25 cellular contexts compared by ENCODE assay signal in genomic region chr4:1017211-1017610, GRCh38. TPM values are rescaled to one million over a fixed set of nuclear protein-coding genes. Genes with fewer than 3 reads are reported as not detected.
A peak's percentile ranks its signal among the peaks of the same experiment; 100 is the strongest.
DNase-seq lines count a peak whose midpoint lies in the region; ATAC-seq, FAIRE-seq and TF ChIP-seq lines count a peak whose summit lies in the region.
"Had no signal": no experiment of that assay in that cellular context is flagged by ENCODE, and none has a peak within 500 bp of the region (broad histone marks: within the 10 kb centered on the region; RNA-seq: fewer than 3 reads in every experiment).

No MANE protein-coding gene starts in this region.

- no peak overlapping the region for H2BK5ac ChIP-seq in H1 (ENCODE audit: low read depth, low read length)
- peak overlapping the region; percentile 82 for H2BK5ac ChIP-seq in neuronal stem cell (ENCODE audit: low read length)

- H3K23ac ChIP-seq in H1 (ENCODE audit: insufficient read length) (no peak overlapping the region), neuronal stem cell (ENCODE audit: low read depth, low read length, poor library complexity) (peak overlapping the region; percentile 97)

- H2AK5ac ChIP-seq in H1 (ENCODE audit: low read depth, low read length) (no peak overlapping the region), neuronal stem cell (ENCODE audit: low read depth, low read length) (peak overlapping the region; percentile 98)

- no peak overlapping the region for H2AFZ ChIP-seq in H1 (ENCODE audit: low read length)
- no peak overlapping the region for H2AFZ ChIP-seq in neuronal stem cell (ENCODE audit: low read length)

- TF ChIP-seq RAD21 in H1 (IDR thresholded peaks at IDR 0.05 in 1 of 2, conservative IDR thresholded peaks at IDR 0.05 in 1 of 2; ENCODE audit: low read depth in 2 of 2, low read length in 2 of 2): no peak

- no peak overlapping the region for H4K5ac ChIP-seq in H1 (ENCODE audit: insufficient read length, low read depth, low read length)

- H2BK120ac ChIP-seq in H1 (replicated peaks; ENCODE audit: low read depth, low read length): no peak overlapping the region
- peak overlapping the region; percentile 41 for H2BK120ac ChIP-seq in neuronal stem cell (ENCODE audit: low read depth, low read length)

- H3K4me2 ChIP-seq in BLaER1 treated with 17β-estradiol and CSF1 and Interleukin-3, amounts not matched to agents 10 nM and 100 nM: peak overlapping the region; percentile 72 to 98 (median 95); a peak in 21 of 22 replicates
- H3K4me2 ChIP-seq in H1 (ENCODE audit: insufficient read depth in 1 of 2, low read depth in 2 of 2, low read length in 2 of 2) (no peak overlapping the region), neuronal stem cell (ENCODE audit: insufficient read depth, low read length, poor library complexity, severe bottlenecking) (no peak overlapping the region)

- no peak for FAIRE-seq in H1 (lab: Jason Lieb, UNC)
- FAIRE-seq: A204.1, GM12878, GM12892, GM18507 had no signal

- no peaks in the 10 kb centered on the region for H3K79me2 ChIP-seq in H1 (ENCODE audit: control insufficient read depth in 1 of 2, insufficient read depth in 2 of 2, low read length in 2 of 2)

- H4K91ac ChIP-seq in H1 (replicated peaks; ENCODE audit: insufficient read length, low read length) (no peak overlapping the region), neuronal stem cell (ENCODE audit: low read depth, low read length, poor library complexity) (no peak overlapping the region)

- H3K4me1 ChIP-seq in BLaER1 treated with 17β-estradiol and CSF1 and Interleukin-3, amounts not matched to agents 10 nM and 100 nM: peaks cover 90 to 94% (median 93%) of the 10 kb centered on the region in 10 experiments
- H3K4me1 ChIP-seq in H1 (replicated peaks in 1 of 4; ENCODE audit: control insufficient read depth in 3 of 4, insufficient read depth in 4 of 4, low read length in 3 of 4): peaks cover 0 to 4% (median 2%) of the 10 kb centered on the region in 4 experiments; a peak in 4 of 7 replicates
- H3K4me1 ChIP-seq in neuronal stem cell (ENCODE audit: control insufficient read depth in 2 of 2, insufficient read depth in 1 of 2, low read depth in 1 of 2, low read length in 2 of 2): peaks cover 55 to 58% of the 10 kb centered on the region in 2 donors
- peaks cover 5 to 32% (median 21%) of the 10 kb centered on the region in 4 donors for H3K4me1 ChIP-seq in esophagus muscularis mucosa
- H3K4me1 ChIP-seq: BE2C had no signal

- H3K36me3 ChIP-seq in BLaER1 treated with 17β-estradiol and CSF1 and Interleukin-3, amounts not matched to agents 10 nM and 100 nM: peaks cover 0 to 24% (median 11%) of the 10 kb centered on the region in 11 experiments; a peak in 11 of 22 replicates
- H3K36me3 ChIP-seq in H1 (ENCODE audit: control insufficient read depth in 2 of 4, insufficient read depth in 4 of 4, low read length in 3 of 4) (no peaks in the 10 kb centered on the region), neuronal stem cell (replicated peaks in 1 of 2; ENCODE audit: control insufficient read depth in 2 of 2, insufficient read depth in 2 of 2, low read length in 2 of 2) (peaks cover 8 to 21% of the 10 kb centered on the region in 2 donors), esophagus muscularis mucosa (peaks cover 0 to 4% (median 0%) of the 10 kb centered on the region in 4 donors)
- H3K36me3 ChIP-seq: BE2C had no signal

- no peak overlapping the region; a peak in 1 of 20 replicates for H3K4me3 ChIP-seq in BLaER1 treated with 17β-estradiol and CSF1 and Interleukin-3, amounts not matched to agents 10 nM and 100 nM
- no peak overlapping the region for H3K4me3 ChIP-seq in H1 (ENCODE audit: extremely low read depth in 1 of 4, insufficient read depth in 2 of 4, low read depth in 3 of 4, low read length in 4 of 4)
- H3K4me3 ChIP-seq in neuronal stem cell (ENCODE audit: low read length in 2 of 2): no peak overlapping the region
- H3K4me3 ChIP-seq in esophagus muscularis mucosa: no peak overlapping the region
- H3K4me3 ChIP-seq: GM12878 had no signal

- intact Hi-C loops in esophagus muscularis mucosa (cut with DNase I): no loop called here

- H3K9me3 ChIP-seq in BLaER1 treated with 17β-estradiol and CSF1 and Interleukin-3, amounts not matched to agents 10 nM and 100 nM (replicated peaks in 1 of 11): no peaks in the 10 kb centered on the region
- H3K9me3 ChIP-seq in H1 (ENCODE audit: insufficient read depth in 2 of 2, low read depth in 1 of 2, low read length in 1 of 2): no peaks in the 10 kb centered on the region
- no peaks in the 10 kb centered on the region for H3K9me3 ChIP-seq in neuronal stem cell (replicated peaks in 1 of 2; ENCODE audit: control insufficient read depth in 2 of 2, insufficient read depth in 1 of 2, low read depth in 1 of 2, low read length in 2 of 2)
- no peaks in the 10 kb centered on the region for H3K9me3 ChIP-seq in esophagus muscularis mucosa
- H3K9me3 ChIP-seq: BE2C had no signal

- H3K56ac ChIP-seq in H1 (replicated peaks; ENCODE audit: insufficient read length, low read depth, low read length): no peak overlapping the region

- H2BK20ac ChIP-seq in H1 (ENCODE audit: low read length): no peak overlapping the region

- WGBS in H1 (ENCODE audit: extremely low coverage in 1 of 2, insufficient coverage in 1 of 2, insufficient read length in 1 of 2, insufficient replicate concordance in 2 of 2, low coverage in 1 of 2, low lambda C conversion rate in 2 of 2, missing lambda C conversion rate in 1 of 2), 2 experiments: 86% methylated on average over 15 of the region's 16 CpGs; no CpG with 5 or more reads in 1 of the 2 experiments
- WGBS in neuronal stem cell (ENCODE audit: extremely low coverage in 2 of 2, insufficient read length in 2 of 2, insufficient replicate concordance in 1 of 2), 2 donors: no CpG with 5 or more reads among the region's 16 CpGs
- 81% methylated on average over 10 of the region's 16 CpGs for WGBS in esophagus muscularis mucosa

- TF ChIP-seq CTCF in H1 (IDR thresholded peaks at IDR 0.05; ENCODE audit: control extremely low read depth in 1 of 3, insufficient read depth in 1 of 3, low read depth in 1 of 3, low read length in 3 of 3) (no peak), esophagus muscularis mucosa (IDR thresholded peaks at IDR 0.05) (no peak)

- ATAC-seq in GM21360 (IDR thresholded peaks at IDR 0.05; ENCODE audit: unreplicated experiment) (no peak), GM21390 (IDR thresholded peaks at IDR 0.05; ENCODE audit: unreplicated experiment) (no peak)
- ATAC-seq: GM12878 had no signal

- peak overlapping the region in 6 of 11 experiments; percentile 17 to 68 (median 54); a peak in 9 of 22 replicates for H3K9ac ChIP-seq in BLaER1 treated with 17β-estradiol and CSF1 and Interleukin-3, amounts not matched to agents 10 nM and 100 nM
- H3K9ac ChIP-seq in H1 (replicated peaks in 1 of 4; ENCODE audit: extremely low read depth in 1 of 4, low read depth in 3 of 4, low read length in 3 of 4) (no peak overlapping the region), neuronal stem cell (ENCODE audit: low read depth, low read length, poor library complexity) (peak overlapping the region; percentile 77)

- no peak for TF ChIP-seq EP300 in H1 (IDR thresholded peaks at IDR 0.05; ENCODE audit: borderline replicate concordance in 1 of 2, low read depth in 2 of 2, low read length in 2 of 2)
- no peak for TF ChIP-seq EP300 in esophagus muscularis mucosa (IDR thresholded peaks at IDR 0.05)

- H4K8ac ChIP-seq in H1 (ENCODE audit: extremely low read depth, insufficient read depth, low read length): peak overlapping the region; percentile 35; the same call in 1 of the 2 replicates
- H4K8ac ChIP-seq in neuronal stem cell (ENCODE audit: low read depth, low read length): no peak overlapping the region

- DNase-seq in H1 (ENCODE audit: low read depth in 1 of 2, low spot score in 2 of 2) (no peak), neuronal stem cell (ENCODE audit: low spot score) (no peak), esophagus muscularis mucosa (ENCODE audit: extremely low spot score) (no peak)
- DNase-seq: 8988T; ACHN; BE2C; C1 segment of cervical spinal cord; CD4-positive, alpha-beta memory T cell; CD4-positive, CD25-positive, alpha-beta regulatory T cell; CD8-positive, alpha-beta memory T cell; COR-L47; DMS 273 treated with DMSO at 0.1 percent for 48 hours; DMS153; DMS53; DMS79; DND-41; EL; GDM1 had no signal

- H2BK12ac ChIP-seq in H1 (ENCODE audit: low read depth, low read length) (no peak overlapping the region), neuronal stem cell (ENCODE audit: low read length) (peak overlapping the region; percentile 22)

- H3K79me1 ChIP-seq in H1 (ENCODE audit: low read depth, low read length) (peaks cover 6% of the 10 kb centered on the region), neuronal stem cell (ENCODE audit: low read depth, low read length) (peaks cover 53% of the 10 kb centered on the region)

- H3K4ac ChIP-seq in H1 (replicated peaks; ENCODE audit: insufficient read length, low read depth, low read length) (no peak overlapping the region), neuronal stem cell (ENCODE audit: low read length) (no peak overlapping the region)

- no peak overlapping the region for H3K27ac ChIP-seq in BLaER1 treated with 17β-estradiol and CSF1 and Interleukin-3, amounts not matched to agents 10 nM and 100 nM
- H3K27ac ChIP-seq in H1 (ENCODE audit: low read depth, low read length): no peak overlapping the region
- H3K27ac ChIP-seq in neuronal stem cell (replicated peaks; ENCODE audit: low read length): no peak overlapping the region
- no peak overlapping the region for H3K27ac ChIP-seq in esophagus muscularis mucosa (replicated peaks in 1 of 4)

- no peak overlapping the region for H3K14ac ChIP-seq in H1 (ENCODE audit: insufficient read length)
- peak overlapping the region; percentile 71 for H3K14ac ChIP-seq in neuronal stem cell (ENCODE audit: low read length)

- H3K23me2 ChIP-seq in H1 (ENCODE audit: low read depth, low read length): peaks cover 1% of the 10 kb centered on the region; the same call in 1 of the 2 replicates

- H4K20me1 ChIP-seq in BLaER1 treated with 17β-estradiol and CSF1 and Interleukin-3, amounts not matched to agents 10 nM and 100 nM: peaks cover 5 to 94% (median 92%) of the 10 kb centered on the region in 11 experiments; a peak in 20 of 22 replicates
- peaks cover 5 to 19% of the 10 kb centered on the region in 2 experiments for H4K20me1 ChIP-seq in H1 (replicated peaks in 1 of 2; ENCODE audit: control insufficient read depth in 1 of 2, insufficient read depth in 2 of 2, low read length in 2 of 2)

- peaks cover 0 to 6% (median 0%) of the 10 kb centered on the region in 11 experiments; a peak in 2 of 22 replicates for H3K27me3 ChIP-seq in BLaER1 treated with 17β-estradiol and CSF1 and Interleukin-3, amounts not matched to agents 10 nM and 100 nM
- peaks cover 0 to 6% (median 3%) of the 10 kb centered on the region in 4 experiments; a peak in 3 of 7 replicates for H3K27me3 ChIP-seq in H1 (replicated peaks in 1 of 4; ENCODE audit: control insufficient read depth in 3 of 4, extremely low read depth in 1 of 4, insufficient read depth in 3 of 4, low read length in 3 of 4)
- no peaks in the 10 kb centered on the region for H3K27me3 ChIP-seq in neuronal stem cell (ENCODE audit: control insufficient read depth in 3 of 3, insufficient read depth in 3 of 3, low read depth in 1 of 3, low read length in 3 of 3)
- H3K27me3 ChIP-seq in esophagus muscularis mucosa: no peaks in the 10 kb centered on the region

- TF ChIP-seq POLR2A in H1 (IDR thresholded peaks at IDR 0.05; ENCODE audit: control extremely low read depth in 1 of 2, low read depth in 2 of 2, low read length in 2 of 2): no peak
- no peak for TF ChIP-seq POLR2A in esophagus muscularis mucosa (IDR thresholded peaks at IDR 0.05; ENCODE audit: low read depth)

- H2BK15ac ChIP-seq in H1 (ENCODE audit: low read length) (no peak overlapping the region), neuronal stem cell (ENCODE audit: low read length) (peak overlapping the region; percentile 98)

- no peak overlapping the region for H3K18ac ChIP-seq in H1 (ENCODE audit: extremely low read depth, low read length)
- peak overlapping the region; percentile 93 for H3K18ac ChIP-seq in neuronal stem cell (ENCODE audit: low read length)

- CTCF ChIA-PET in H1 (lab: Charles Lee; ENCODE audit: partially characterized antibody): no interaction called here

- POLR2A ChIA-PET in H1 (lab: Charles Lee; ENCODE audit: partially characterized antibody): interaction anchor here (1.1 to 2.0 kb wide), 2 partner anchors 16 to 96 kb away, joined by 5 to 7 read pairs; partner anchors contain the start of gene RNF212

RNA-seq across cellular contexts. Expression of gene FGFRL1, which starts 5.8 kb away (rescaled TPM):
- 18.8 and 18.9 TPM in 2 replicates for total RNA-seq in H1 (2021; fragmentation: NEBNext Ultra II Directional; extraction: Animal tissue kit (Norgen Biotek cat#: 25700))
- 34.6 and 38.9 TPM in 2 replicates for polyA plus RNA-seq in H1 (2011; rRNA removed)
- 27.7 TPM for polyA plus RNA-seq in H1 (2011; cell fraction: cytosol; rRNA removed)
- polyA plus RNA-seq in H1 (2011; cell fraction: nucleus; rRNA removed): 30.1 TPM
- 12.6 to 21.8 TPM (median 19.7 TPM) in 4 replicates for polyA plus RNA-seq in H1 (2012, experiment 1 of 2)
- 15.6 TPM for polyA plus RNA-seq in H1 (2012, experiment 2 of 2)
- 21.1 TPM for polyA plus RNA-seq in H1 (2013, experiment 1 of 2)
- polyA plus RNA-seq in H1 (2013, experiment 2 of 2): 22.9 TPM
- polyA minus RNA-seq in H1 (2011; rRNA and poly(A)+ RNA removed): 72.8 and 101 TPM in 2 replicates
- polyA minus RNA-seq in H1 (2011; cell fraction: cytosol; rRNA and poly(A)+ RNA removed): 20.7 TPM
- 22.0 TPM for polyA minus RNA-seq in H1 (2011; cell fraction: nucleus; rRNA and poly(A)+ RNA removed)
- polyA plus RNA-seq in neuronal stem cell (2013, experiment 1 of 2): 67.8 TPM
- 66.3 TPM for polyA plus RNA-seq in neuronal stem cell (2013, experiment 2 of 2)
- total RNA-seq in esophagus muscularis mucosa: 10 to 100 TPM; 22.0 to 54.2 (median 32.5) TPM

RNA-seq across cellular contexts. Expression of gene SLC26A1, which starts 24.0 kb away (rescaled TPM):
- total RNA-seq in H1 (2021; fragmentation: NEBNext Ultra II Directional; extraction: Animal tissue kit (Norgen Biotek cat#: 25700)): not detected in 2 replicates
- polyA plus RNA-seq in H1 (2011; rRNA removed): 0.11 and 0.14 TPM in 2 replicates
- polyA plus RNA-seq in H1 (2011; cell fraction: cytosol; rRNA removed): 0.10 TPM
- polyA plus RNA-seq in H1 (2011; cell fraction: nucleus; rRNA removed): 0.57 TPM
- 0.20 to 0.67 TPM (median 0.33 TPM) in 4 replicates for polyA plus RNA-seq in H1 (2012, experiment 1 of 2)
- polyA plus RNA-seq in H1 (2012, experiment 2 of 2): 0.08 TPM
- 0.14 TPM for polyA plus RNA-seq in H1 (2013, experiment 1 of 2)
- polyA plus RNA-seq in H1 (2013, experiment 2 of 2): 0.06 TPM
- 0.07 and 0.09 TPM in 2 replicates for polyA minus RNA-seq in H1 (2011; rRNA and poly(A)+ RNA removed)
- polyA minus RNA-seq in H1 (2011; cell fraction: cytosol; rRNA and poly(A)+ RNA removed): not detected
- 0.20 TPM for polyA minus RNA-seq in H1 (2011; cell fraction: nucleus; rRNA and poly(A)+ RNA removed)
- polyA plus RNA-seq in neuronal stem cell (2013, experiment 1 of 2): 0.13 TPM
- 0.15 TPM for polyA plus RNA-seq in neuronal stem cell (2013, experiment 2 of 2)
- total RNA-seq in esophagus muscularis mucosa: under 1 TPM in 1 of 4 donors, not detected in 3; 0.06 TPM
- total RNA-seq: CD8-positive, alpha-beta memory T cell had no signal

RNA-seq across cellular contexts. Expression of gene IDUA, which starts 30.4 kb away (rescaled TPM):
- total RNA-seq in H1 (2021; fragmentation: NEBNext Ultra II Directional; extraction: Animal tissue kit (Norgen Biotek cat#: 25700)): 4.8 and 6.5 TPM in 2 replicates
- polyA plus RNA-seq in H1 (2011; rRNA removed): 2.8 and 5.8 TPM in 2 replicates
- polyA plus RNA-seq in H1 (2011; cell fraction: cytosol; rRNA removed): 3.5 TPM
- polyA plus RNA-seq in H1 (2011; cell fraction: nucleus; rRNA removed): 30.1 TPM
- 1.3 to 4.4 TPM (median 2.7 TPM) in 4 replicates for polyA plus RNA-seq in H1 (2012, experiment 1 of 2)
- 1.2 TPM for polyA plus RNA-seq in H1 (2012, experiment 2 of 2)
- polyA plus RNA-seq in H1 (2013, experiment 1 of 2): 2.0 TPM
- 2.1 TPM for polyA plus RNA-seq in H1 (2013, experiment 2 of 2)
- polyA minus RNA-seq in H1 (2011; rRNA and poly(A)+ RNA removed): 0.93 and 1.1 TPM in 2 replicates
- 2.7 TPM for polyA minus RNA-seq in H1 (2011; cell fraction: cytosol; rRNA and poly(A)+ RNA removed)
- polyA minus RNA-seq in H1 (2011; cell fraction: nucleus; rRNA and poly(A)+ RNA removed): 8.1 TPM
- 6.9 TPM for polyA plus RNA-seq in neuronal stem cell (2013, experiment 1 of 2)
- polyA plus RNA-seq in neuronal stem cell (2013, experiment 2 of 2): 5.7 TPM
- 10 to 100 TPM; 10.4 to 23.1 (median 11.5) TPM for total RNA-seq in esophagus muscularis mucosa

RNA-seq across cellular contexts. Expression of gene DGKQ, which starts 43.8 kb away (rescaled TPM):
- 9.3 and 9.7 TPM in 2 replicates for total RNA-seq in H1 (2021; fragmentation: NEBNext Ultra II Directional; extraction: Animal tissue kit (Norgen Biotek cat#: 25700))
- polyA plus RNA-seq in H1 (2011; rRNA removed): 7.3 and 14.5 TPM in 2 replicates
- polyA plus RNA-seq in H1 (2011; cell fraction: cytosol; rRNA removed): 11.1 TPM
- 97.1 TPM for polyA plus RNA-seq in H1 (2011; cell fraction: nucleus; rRNA removed)
- polyA plus RNA-seq in H1 (2012, experiment 1 of 2): 6.3 to 10.5 TPM (median 9.8 TPM) in 4 replicates
- polyA plus RNA-seq in H1 (2012, experiment 2 of 2): 5.8 TPM
- 5.9 TPM for polyA plus RNA-seq in H1 (2013, experiment 1 of 2)
- 5.2 TPM for polyA plus RNA-seq in H1 (2013, experiment 2 of 2)
- polyA minus RNA-seq in H1 (2011; rRNA and poly(A)+ RNA removed): 3.4 and 6.0 TPM in 2 replicates
- polyA minus RNA-seq in H1 (2011; cell fraction: cytosol; rRNA and poly(A)+ RNA removed): 10.1 TPM
- 13.6 TPM for polyA minus RNA-seq in H1 (2011; cell fraction: nucleus; rRNA and poly(A)+ RNA removed)
- 5.4 TPM for polyA plus RNA-seq in neuronal stem cell (2013, experiment 1 of 2)
- 5.2 TPM for polyA plus RNA-seq in neuronal stem cell (2013, experiment 2 of 2)
- total RNA-seq in esophagus muscularis mucosa: 10 to 100 TPM in 2 of 4 donors, 1 to 10 TPM in 2; 7.5 to 11.9 (median 9.9) TPM

Comparison
In these comparisons a context has a peak if more than half of its experiments do, and no peak if none do; other contexts are left out.
1. H3K4me2 ChIP-seq: peak in BLaER1 treated with 17β-estradiol and CSF1 and Interleukin-3, amounts not matched to agents 10 nM and 100 nM (11 of 11); none in H1 (0 of 2) and neuronal stem cell (single experiment).
2. H3K9ac ChIP-seq: peak in BLaER1 treated with 17β-estradiol and CSF1 and Interleukin-3, amounts not matched to agents 10 nM and 100 nM (6 of 11) and neuronal stem cell (single experiment); none in H1 (0 of 4).